ENCODE assay signal across 22 cellular contexts in the genomic region with DNA sequence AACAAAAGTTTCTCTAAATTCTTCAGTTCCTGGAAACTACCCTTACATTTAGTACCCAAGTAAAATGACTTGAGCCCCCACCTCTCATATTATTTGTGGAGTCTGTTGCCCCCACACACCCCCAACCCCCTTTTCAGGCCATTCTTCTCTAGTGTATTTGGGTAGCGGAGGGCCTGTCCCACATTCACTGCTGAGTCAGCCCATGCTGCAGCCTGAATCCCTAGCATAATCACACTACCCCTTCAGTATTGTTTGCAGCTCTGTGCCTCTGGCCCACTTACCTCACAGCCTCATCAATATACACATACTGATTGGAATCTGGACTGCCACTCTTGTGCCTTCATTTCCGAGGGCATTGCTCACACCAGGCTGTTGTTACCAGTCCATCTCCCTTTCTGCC. TPM values are rescaled to one million over a fixed set of nuclear protein-coding genes. Genes with fewer than 3 reads are reported as not detected.
A peak's percentile ranks its signal among the peaks of the same experiment; 100 is the strongest.
DNase-seq lines count a peak whose midpoint lies in the region; ATAC-seq and TF ChIP-seq lines count a peak whose summit lies in the region.
"Had no signal": no experiment of that assay in that cellular context is flagged by ENCODE, and none has a peak within 500 bp of the region (broad histone marks: within the 10 kb centered on the region; RNA-seq: fewer than 3 reads in every experiment).

No MANE protein-coding gene starts in this region.

- no peaks in the 10 kb centered on the region for H3K79me2 ChIP-seq in neural progenitor cell (ENCODE audit: low read depth)

- no peaks in the 10 kb centered on the region for H3F3A ChIP-seq in neural progenitor cell (ENCODE audit: low read depth)

- H3K4me3 Mint-ChIP-seq in WTC11 (no peak overlapping the region), neural progenitor cell (no peak overlapping the region)
- H3K4me3 Mint-ChIP-seq: CD8-positive, alpha-beta memory T cell; IgD-negative memory B cell had no signal

- H3K27me3 Mint-ChIP-seq in WTC11 (ENCODE audit: low read depth) (no peaks in the 10 kb centered on the region; the same call in 1 of the 2 replicates), neural progenitor cell (ENCODE audit: insufficient read depth, low read depth) (no peaks in the 10 kb centered on the region)
- H3K27me3 Mint-ChIP-seq: CD8-positive, alpha-beta memory T cell had no signal

- TF ChIP-seq POLR2A in breast epithelium (IDR thresholded peaks at IDR 0.05): no peak

- peak overlapping the region; percentile 54 for H3K4me2 ChIP-seq in neural progenitor cell
- H3K4me2 ChIP-seq: BLaER1 treated with 17β-estradiol and CSF1 and Interleukin-3, amounts not matched to agents 10 nM and 100 nM had no signal

- no peaks in the 10 kb centered on the region for H3K36me3 Mint-ChIP-seq in WTC11
- H3K36me3 Mint-ChIP-seq in neural progenitor cell: no peaks in the 10 kb centered on the region
- H3K36me3 Mint-ChIP-seq: CD8-positive, alpha-beta memory T cell; IgD-negative memory B cell had no signal

- H3K27ac ChIP-seq in neural progenitor cell: no peak overlapping the region
- H3K27ac ChIP-seq in breast epithelium: no peak overlapping the region
- H3K27ac ChIP-seq: BLaER1 treated with 17β-estradiol and CSF1 and Interleukin-3, amounts not matched to agents 10 nM and 100 nM had no signal

- TF ChIP-seq CTCF in WTC11 (IDR thresholded peaks at IDR 0.05) (no peak), neural progenitor cell (IDR thresholded peaks at IDR 0.05) (no peak), breast epithelium (IDR thresholded peaks at IDR 0.05) (no peak)

- no peak overlapping the region for H2AFZ ChIP-seq in neural progenitor cell (replicated peaks)

- POLR2A ChIA-PET in WTC11 (lab: Charles Lee): no interaction called here

- no peaks in the 10 kb centered on the region for H4K20me1 ChIP-seq in neural progenitor cell (ENCODE audit: low read depth)
- H4K20me1 ChIP-seq: BLaER1 treated with 17β-estradiol and CSF1 and Interleukin-3, amounts not matched to agents 10 nM and 100 nM had no signal

- H3K9me3 Mint-ChIP-seq in WTC11 (no peaks in the 10 kb centered on the region), neural progenitor cell (no peaks in the 10 kb centered on the region)
- H3K9me3 Mint-ChIP-seq: CD8-positive, alpha-beta memory T cell had no signal

- H3K4me1 ChIP-seq in neural progenitor cell (peaks cover 17% of the 10 kb centered on the region), breast epithelium (peaks cover 0 to 5% of the 10 kb centered on the region in 2 donors)
- H3K4me1 ChIP-seq: BLaER1 treated with 17β-estradiol and CSF1 and Interleukin-3, amounts not matched to agents 10 nM and 100 nM; HAP-1 had no signal

- H3K27ac Mint-ChIP-seq in WTC11 (no peak overlapping the region), neural progenitor cell (no peak overlapping the region)
- H3K27ac Mint-ChIP-seq: CD8-positive, alpha-beta memory T cell; IgD-negative memory B cell had no signal

- intact Hi-C loops in breast epithelium (cut with DNase I; ENCODE audit: low total_unique reads): no loop called here

- H3K9ac ChIP-seq in neural progenitor cell: no peak overlapping the region
- H3K9ac ChIP-seq: BLaER1 treated with 17β-estradiol and CSF1 and Interleukin-3, amounts not matched to agents 10 nM and 100 nM had no signal

- H3K36me3 ChIP-seq in neural progenitor cell (no peaks in the 10 kb centered on the region), breast epithelium (no peaks in the 10 kb centered on the region)
- H3K36me3 ChIP-seq: BLaER1 treated with 17β-estradiol and CSF1 and Interleukin-3, amounts not matched to agents 10 nM and 100 nM; HAP-1; MG63 had no signal

- H3K4me1 Mint-ChIP-seq in WTC11 (peaks cover 5% of the 10 kb centered on the region), neural progenitor cell (peaks cover 3% of the 10 kb centered on the region)
- H3K4me1 Mint-ChIP-seq: CD8-positive, alpha-beta memory T cell; IgD-negative memory B cell had no signal

- no peaks in the 10 kb centered on the region for H3K9me3 ChIP-seq in neural progenitor cell (ENCODE audit: low read depth)
- no peaks in the 10 kb centered on the region for H3K9me3 ChIP-seq in breast epithelium
- H3K9me3 ChIP-seq: BLaER1 treated with 17β-estradiol and CSF1 and Interleukin-3, amounts not matched to agents 10 nM and 100 nM; HAP-1; MG63 had no signal

- CTCF ChIA-PET in WTC11 (lab: Charles Lee): interaction anchor here (1.0 kb wide), 1 partner anchor 79 kb away, joined by 3 read pairs; no protein-coding TSS in a partner anchor

- H3K4me3 ChIP-seq in neural progenitor cell (no peak overlapping the region), breast epithelium (no peak overlapping the region)
- H3K4me3 ChIP-seq: BLaER1 treated with 17β-estradiol and CSF1 and Interleukin-3, amounts not matched to agents 10 nM and 100 nM; HAP-1; MG63 had no signal

- peak; percentile 44 for DNase-seq in NCI-H146 (lab: John Stamatoyannopoulos, UW)
- no peak for DNase-seq in NCI-H146 treated with DMSO at 0.1 percent for 48 hours (lab: John Stamatoyannopoulos, UW; ENCODE audit: unreplicated experiment)
- no peak for DNase-seq in WTC11 (ENCODE audit: low spot score)
- peak; percentile 22 for DNase-seq in neural progenitor cell (ENCODE audit: low spot score)
- no peak for DNase-seq in AG08395 (ENCODE audit: low spot score)
- no peak for DNase-seq in NCI-H187 (lab: John Stamatoyannopoulos, UW)
- no peak for DNase-seq in breast epithelium (ENCODE audit: low spot score in 2 of 2)
- DNase-seq: CD8-positive, alpha-beta memory T cell; Kasumi-1; MG63; NCI-H1092; NCI-H2081 treated with DMSO at 0.1 percent for 48 hours; NCI-H226; NCI-H524 treated with DMSO at 0.1 percent for 48 hours had no signal

- ATAC-seq in HG03432 (IDR thresholded peaks at IDR 0.05; ENCODE audit: unreplicated experiment): peak; percentile 41
- ATAC-seq in WTC11: peak; percentile 75
- ATAC-seq: Right ventricle myocardium inferior had no signal

- H3K27me3 ChIP-seq in neural progenitor cell (no peaks in the 10 kb centered on the region), breast epithelium (no peaks in the 10 kb centered on the region)
- H3K27me3 ChIP-seq: BLaER1 treated with 17β-estradiol and CSF1 and Interleukin-3, amounts not matched to agents 10 nM and 100 nM; MG63 had no signal

TF ChIP-seq in WTC11, 78 proteins besides CTCF, POLR2A, EP300 and RAD21 (continues in another document):
- TF ChIP-seq, protein P1, sequence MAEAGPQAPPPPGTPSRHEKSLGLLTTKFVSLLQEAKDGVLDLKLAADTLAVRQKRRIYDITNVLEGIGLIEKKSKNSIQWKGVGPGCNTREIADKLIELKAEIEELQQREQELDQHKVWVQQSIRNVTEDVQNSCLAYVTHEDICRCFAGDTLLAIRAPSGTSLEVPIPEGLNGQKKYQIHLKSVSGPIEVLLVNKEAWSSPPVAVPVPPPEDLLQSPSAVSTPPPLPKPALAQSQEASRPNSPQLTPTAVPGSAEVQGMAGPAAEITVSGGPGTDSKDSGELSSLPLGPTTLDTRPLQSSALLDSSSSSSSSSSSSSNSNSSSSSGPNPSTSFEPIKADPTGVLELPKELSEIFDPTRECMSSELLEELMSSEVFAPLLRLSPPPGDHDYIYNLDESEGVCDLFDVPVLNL (CRISPR knock-in tag; IDR thresholded peaks at IDR 0.05; ENCODE audit: borderline replicate concordance, low read depth): no peak
- TF ChIP-seq MXD4 (CRISPR knock-in tag; IDR thresholded peaks at IDR 0.05; ENCODE audit: borderline replicate concordance) (no peak), ARID4B (CRISPR knock-in tag; IDR thresholded peaks at IDR 0.05; ENCODE audit: borderline replicate concordance) (no peak), FOXP1 (CRISPR knock-in tag; IDR thresholded peaks at IDR 0.05; ENCODE audit: borderline replicate concordance) (no peak)

RNA-seq across cellular contexts. Expression of gene RGS7BP, which starts 26.8 kb away (rescaled TPM):
- total RNA-seq in WTC11 (2021) (1.7 to 5.1 TPM (median 3.4 TPM) in 3 replicates), neural progenitor cell (ENCODE audit: low replicate concordance) (0.43 and 1.4 TPM in 2 replicates), breast epithelium (1 to 10 TPM in 1 of 3 donors, under 1 TPM in 2; under 0.01 to 1.4 (median 0.29) TPM)
- total RNA-seq: A172; CD8-positive, alpha-beta memory T cell; SK-MEL-5; T-helper 2 cell treated with Interferon-gamma antibody and Interleukin-4, amounts not matched to agents 100 ng/mL and 5 ng/mL, for 36 hours had no signal

Comparison
In these comparisons a context has a peak if more than half of its experiments do, and no peak if none do; other contexts are left out.
1. DNase-seq: peak in NCI-H146 (single experiment) and neural progenitor cell (single experiment); none in NCI-H146 treated with DMSO at 0.1 percent for 48 hours (single experiment), WTC11 (single experiment), AG08395 (single experiment), NCI-H187 (0 of 2) and breast epithelium (0 of 2).